14 cellular contexts compared by ENCODE assay signal in genomic region chr22:38110008-38110862, GRCh38. TPM values are rescaled to one million over a fixed set of nuclear protein-coding genes. Genes with fewer than 3 reads are reported as not detected.
DNase-seq lines count a peak whose midpoint lies in the region; ATAC-seq, FAIRE-seq and TF ChIP-seq lines count a peak whose summit lies in the region.
"Had no signal": no experiment of that assay in that cellular context is flagged by ENCODE, and none has a peak within 500 bp of the region (broad histone marks: within the 10 kb centered on the region; RNA-seq: fewer than 3 reads in every experiment).

Gene BAIAP2L2 (minus strand): TSS chr22:38110684. CDS start chr22:38110525, 159 bp downstream.

- H3K79me2 ChIP-seq in HepG2 (ENCODE audit: insufficient read depth, low read length) (peaks cover 3% of the 10 kb centered on the region), mammary epithelial cell (ENCODE audit: insufficient read depth, low read length) (no peaks in the 10 kb centered on the region)
- H3K79me2 ChIP-seq: parathyroid adenoma had no signal

- H3K4me1 Mint-ChIP-seq in activated T-helper 1 cell treated with anti-CD3 and anti-CD28 coated beads, Interleukin-12 subunit alpha, Interleukin-12 subunit beta, Interleukin-2, Interleukin-4 antibody, amounts not matched to agents 30 ng/mL and 10 ng/mL and 1 ng/mL, durations not matched to agents 14 hours and 24 hours and 36 hours (ENCODE audit: low read depth) = no peaks in the 10 kb centered on the region

- dilution Hi-C loops in mammary epithelial cell (cut with HindIII; ENCODE audit: low sequenced_read_pairs) = no loop called here

- no peaks in the 10 kb centered on the region for H3K27me3 ChIP-seq in HepG2 (ENCODE audit: control insufficient read depth in 1 of 2, insufficient read depth in 2 of 2, low read length in 2 of 2)
- no peaks in the 10 kb centered on the region for H3K27me3 ChIP-seq in mammary epithelial cell (ENCODE audit: insufficient read depth, low read length)
- H3K27me3 ChIP-seq in tibial artery = no peaks in the 10 kb centered on the region
- H3K27me3 ChIP-seq: BLaER1 treated with 17β-estradiol and CSF1 and Interleukin-3, amounts not matched to agents 10 nM and 100 nM had no signal

- H3K4me3 ChIP-seq in HepG2 (replicated peaks in 1 of 3; ENCODE audit: insufficient read depth in 1 of 3, low read depth in 2 of 3, low read length in 3 of 3) (peak within 1 kb of the TSS; percentile 59 to 76 (median 68)), mammary epithelial cell (replicated peaks in 1 of 3; ENCODE audit: insufficient read depth in 1 of 3, low read depth in 2 of 3, low read length in 3 of 3) (no peak within 1 kb of the TSS), tibial artery (no peak within 1 kb of the TSS)
- H3K4me3 ChIP-seq: BLaER1 treated with 17β-estradiol and CSF1 and Interleukin-3, amounts not matched to agents 10 nM and 100 nM had no signal

- BruUV-seq in HepG2 (replicated peaks; lab: Mats Ljungman, UMichigan) = no TSS peak
- no TSS peak for BruUV-seq in mammary epithelial cell (replicated peaks; lab: Mats Ljungman, UMichigan)

- FAIRE-seq in HepG2 (lab: Jason Lieb, UNC) = peak; percentile 87

- peaks cover 2% of the 10 kb centered on the region for H3K36me3 Mint-ChIP-seq in activated T-helper 1 cell treated with anti-CD3 and anti-CD28 coated beads, Interleukin-12 subunit alpha, Interleukin-12 subunit beta, Interleukin-2, Interleukin-4 antibody, amounts not matched to agents 30 ng/mL and 10 ng/mL and 1 ng/mL, durations not matched to agents 14 hours and 24 hours and 36 hours (ENCODE audit: low read depth)

- no peaks in the 10 kb centered on the region for H3K27me3 Mint-ChIP-seq in activated T-helper 1 cell treated with anti-CD3 and anti-CD28 coated beads, Interleukin-12 subunit alpha, Interleukin-12 subunit beta, Interleukin-2, Interleukin-4 antibody, amounts not matched to agents 30 ng/mL and 10 ng/mL and 1 ng/mL, durations not matched to agents 14 hours and 24 hours and 36 hours (ENCODE audit: insufficient read depth)

- H3K27ac ChIP-seq in HepG2 (ENCODE audit: extremely low read length, insufficient read depth, low read length) (peak within 1 kb of the TSS; percentile 58), mammary epithelial cell (ENCODE audit: insufficient read depth, low read depth, low read length) (no peak within 1 kb of the TSS), tibial artery (no peak within 1 kb of the TSS)
- H3K27ac ChIP-seq: BLaER1 treated with 17β-estradiol and CSF1 and Interleukin-3, amounts not matched to agents 10 nM and 100 nM; parathyroid adenoma had no signal

- no peaks in the 10 kb centered on the region; the same call in 1 of the 2 replicates for H4K20me1 ChIP-seq in HepG2 (ENCODE audit: insufficient read depth, low read length)
- H4K20me1 ChIP-seq in mammary epithelial cell (ENCODE audit: insufficient read depth, low read length) = no peaks in the 10 kb centered on the region
- H4K20me1 ChIP-seq: BLaER1 treated with 17β-estradiol and CSF1 and Interleukin-3, amounts not matched to agents 10 nM and 100 nM had no signal

- peak; percentile 27 for DNase-seq in Right ventricle myocardium superior
- no peak for DNase-seq in left cardiac atrium
- DNase-seq in activated T-helper 1 cell treated with anti-CD3 and anti-CD28 coated beads, Interleukin-12 subunit alpha, Interleukin-12 subunit beta, Interleukin-2, Interleukin-4 antibody, amounts not matched to agents 30 ng/mL and 10 ng/mL and 1 ng/mL, durations not matched to agents 14 hours and 24 hours and 36 hours (ENCODE audit: low spot score) = no peak
- peak; percentile 79 for DNase-seq in HepG2 (ENCODE audit: low spot score)
- DNase-seq in mammary epithelial cell = no peak
- no peak for DNase-seq in tibial artery
- DNase-seq in MV-4-11 (lab: John Stamatoyannopoulos, UW) = no peak
- DNase-seq: activated CD4-positive, alpha-beta T cell treated with anti-CD3 and anti-CD28 coated beads, Interleukin-2, amount 50 U/mL, for 1 hour; anterior cingulate cortex; NCI-H2029 treated with DMSO at 0.1 percent for 48 hours had no signal

- peaks cover 0 to 11% of the 10 kb centered on the region in 2 experiments; a peak in 1 of 5 replicates for H3K36me3 ChIP-seq in HepG2 (replicated peaks in 1 of 2; ENCODE audit: control insufficient read depth in 1 of 2, insufficient read depth in 2 of 2, low read length in 2 of 2)
- H3K36me3 ChIP-seq in mammary epithelial cell (ENCODE audit: insufficient read depth, low read length) = no peaks in the 10 kb centered on the region
- H3K36me3 ChIP-seq in tibial artery = peaks cover 0 to 22% (median 11%) of the 10 kb centered on the region in 3 donors

- H3K9me3 ChIP-seq in HepG2 (ENCODE audit: low read length) (no peaks in the 10 kb centered on the region), mammary epithelial cell (replicated peaks; ENCODE audit: insufficient read depth, low read length) (no peaks in the 10 kb centered on the region), tibial artery (no peaks in the 10 kb centered on the region)
- H3K9me3 ChIP-seq: BLaER1 treated with 17β-estradiol and CSF1 and Interleukin-3, amounts not matched to agents 10 nM and 100 nM had no signal

- CTCF ChIA-PET in HepG2 (lab: Yijun Ruan, JAX; ENCODE audit: low intra/inter-chr PET ratio, low total read pairs) (no interaction called here), mammary epithelial cell (lab: Charles Lee; ENCODE audit: low non-redundant PET) (no interaction called here)

- no peak within 1 kb of the TSS for H3K4me3 Mint-ChIP-seq in activated T-helper 1 cell treated with anti-CD3 and anti-CD28 coated beads, Interleukin-12 subunit alpha, Interleukin-12 subunit beta, Interleukin-2, Interleukin-4 antibody, amounts not matched to agents 30 ng/mL and 10 ng/mL and 1 ng/mL, durations not matched to agents 14 hours and 24 hours and 36 hours

- no peak for TF ChIP-seq RAD21 in HepG2 (CRISPR knock-in tag; IDR thresholded peaks at IDR 0.05)

- ATAC-seq in Right ventricle myocardium superior (ENCODE audit: poor library complexity) = no peak
- no peak for ATAC-seq in left cardiac atrium
- ATAC-seq in HepG2 = peak; percentile 64
- no peak for ATAC-seq in GM21723 (IDR thresholded peaks at IDR 0.05; ENCODE audit: unreplicated experiment)
- ATAC-seq: Panc1 had no signal

- no peak within 1 kb of the TSS for H2AFZ ChIP-seq in HepG2 (ENCODE audit: low read length)
- H2AFZ ChIP-seq in mammary epithelial cell (ENCODE audit: low read depth, low read length) = no peak within 1 kb of the TSS
- H2AFZ ChIP-seq: parathyroid adenoma had no signal

- peak; percentile 44 to 62; a peak in 3 of 4 replicates for TF ChIP-seq POLR2A in HepG2 (IDR thresholded peaks at IDR 0.05; ENCODE audit: insufficient read depth in 1 of 2, low read depth in 2 of 2, low read length in 2 of 2)

- intact Hi-C loops in Right ventricle myocardium superior (cut with DNase I) = loop anchor here (10.0 kb wide), 1 partner anchor 235 kb away; no protein-coding TSS in a partner anchor
- intact Hi-C loops in left cardiac atrium (cut with DNase I) = loop anchor here (10.0 kb wide), 4 partner anchors 55 to 195 kb away; partner anchors contain the start of gene MAFF (in 1 of the 2)
- intact Hi-C loops in activated T-helper 1 cell treated with anti-CD3 and anti-CD28 coated beads, Interleukin-12 subunit alpha, Interleukin-12 subunit beta, Interleukin-2, Interleukin-4 antibody, amounts not matched to agents 30 ng/mL and 10 ng/mL and 1 ng/mL, durations not matched to agents 14 hours and 24 hours and 36 hours (cut with micrococcal nuclease) = no loop called here
- intact Hi-C loops in HepG2 (cut with micrococcal nuclease; ENCODE audit: unreplicated experiment) = loop anchor here (5.0 kb wide), 2 partner anchors 92 to 152 kb away; partner anchors contain the start of gene MAFF
- intact Hi-C loops in mammary epithelial cell (cut with micrococcal nuclease) = loop anchor here (5.0 kb wide), 1 partner anchor 242 kb away; no protein-coding TSS in a partner anchor
- intact Hi-C loops in tibial artery (cut with DNase I; ENCODE audit: low total_unique reads) = loop anchor here (5.0 to 10.0 kb wide), 2 partner anchors 85 to 242 kb away; no protein-coding TSS in a partner anchor

- H3K9me3 Mint-ChIP-seq in activated T-helper 1 cell treated with anti-CD3 and anti-CD28 coated beads, Interleukin-12 subunit alpha, Interleukin-12 subunit beta, Interleukin-2, Interleukin-4 antibody, amounts not matched to agents 30 ng/mL and 10 ng/mL and 1 ng/mL, durations not matched to agents 14 hours and 24 hours and 36 hours = no peaks in the 10 kb centered on the region

- POLR2A ChIA-PET in HepG2 (lab: Yijun Ruan, JAX) = interaction anchor here (0.6 to 6.1 kb wide), 23 partner anchors 8 to 303 kb away, joined by 3 to 60 read pairs (median 4); partner anchors contain the start of genes GCAT, MAFF, PLA2G6 and SLC16A8

- H3K27ac Mint-ChIP-seq in activated T-helper 1 cell treated with anti-CD3 and anti-CD28 coated beads, Interleukin-12 subunit alpha, Interleukin-12 subunit beta, Interleukin-2, Interleukin-4 antibody, amounts not matched to agents 30 ng/mL and 10 ng/mL and 1 ng/mL, durations not matched to agents 14 hours and 24 hours and 36 hours = peak within 1 kb of the TSS; percentile 44

- H3K4me2 ChIP-seq in HepG2 (ENCODE audit: low read depth, low read length) (peak within 1 kb of the TSS; percentile 95), mammary epithelial cell (ENCODE audit: insufficient read depth, low read depth, low read length) (no peak within 1 kb of the TSS)
- H3K4me2 ChIP-seq: BLaER1 treated with 17β-estradiol and CSF1 and Interleukin-3, amounts not matched to agents 10 nM and 100 nM had no signal

- 4% methylated on average over 11 of the region's 19 CpGs for WGBS in HepG2 (ENCODE audit: low lambda C conversion rate)
- 93% methylated on average over 11 of the region's 19 CpGs for WGBS in mammary epithelial cell (ENCODE audit: low coverage, missing lambda C conversion rate)

- TF ChIP-seq CTCF in HepG2 (CRISPR knock-in tag; IDR thresholded peaks at IDR 0.05) (no peak), mammary epithelial cell (conservative IDR thresholded peaks at IDR 0.05 in 1 of 2, IDR thresholded peaks at IDR 0.05 in 1 of 2; ENCODE audit: extremely low read depth in 1 of 2, insufficient read depth in 1 of 2, low read depth in 1 of 2, low read length in 2 of 2) (no peak), tibial artery (IDR thresholded peaks at IDR 0.05) (no peak)

- peaks cover 73% of the 10 kb centered on the region for H3K4me1 ChIP-seq in HepG2 (ENCODE audit: insufficient read depth, low read length)
- H3K4me1 ChIP-seq in mammary epithelial cell (ENCODE audit: insufficient read depth, low read length) = peaks cover 7% of the 10 kb centered on the region
- peaks cover 0 to 18% (median 4%) of the 10 kb centered on the region in 4 donors for H3K4me1 ChIP-seq in tibial artery
- H3K4me1 ChIP-seq: parathyroid adenoma had no signal

- TF ChIP-seq EP300 in HepG2 (IDR thresholded peaks at IDR 0.05; ENCODE audit: low read depth in 2 of 2, low read length in 2 of 2) = no peak
- no peak for TF ChIP-seq EP300 in HepG2 (CRISPR knock-in tag; IDR thresholded peaks at IDR 0.05; ENCODE audit: borderline replicate concordance)

- H3K9ac ChIP-seq in HepG2 (ENCODE audit: insufficient read depth, low read depth, low read length) = peak within 1 kb of the TSS; percentile 59
- no peak within 1 kb of the TSS for H3K9ac ChIP-seq in mammary epithelial cell (ENCODE audit: insufficient read depth, low read length)
- H3K9ac ChIP-seq: BLaER1 treated with 17β-estradiol and CSF1 and Interleukin-3, amounts not matched to agents 10 nM and 100 nM; parathyroid adenoma had no signal

- in situ Hi-C loops in HepG2 (cut with HindIII; ENCODE audit: extremely low pct_ligation_motif_present, low pct_unique_long_range_greater_than_20kb) = loop anchor here (10.0 kb wide), 1 partner anchor 95 kb away; the partner anchor contains the start of gene MAFF
- in situ Hi-C loops in mammary epithelial cell (cut with MboI; ENCODE audit: low sequenced_read_pairs in 2 of 2) = loop anchor here (10.0 kb wide), 1 partner anchor 95 kb away; the partner anchor contains the start of gene MAFF (in 2 of the 2)

RNA-seq across cellular contexts. Expression of gene BAIAP2L2, which starts in this region (rescaled TPM):
- total RNA-seq in Right ventricle myocardium superior (0.24 TPM), left cardiac atrium (under 1 TPM; 0.63 to 0.65 TPM), HepG2 (2016; rRNA removed; fragmentation: Illumina TruSeq; extraction: Trizol) (3.0 and 4.4 TPM in 2 replicates), mammary epithelial cell (10 to 100 TPM in 1 of 2 donors, 1 to 10 TPM in 1; 2.2 to 10.1 TPM)
- 0.29 and 0.32 TPM in 2 replicates for total RNA-seq in activated T-helper 1 cell treated with anti-CD3 and anti-CD28 coated beads, Interleukin-12 subunit alpha, Interleukin-12 subunit beta, Interleukin-2, Interleukin-4 antibody, amounts not matched to agents 30 ng/mL and 10 ng/mL and 1 ng/mL, durations not matched to agents 14 hours and 24 hours and 36 hours
- 2.2 and 2.3 TPM in 2 replicates for total RNA-seq in HepG2 (2016; cell fraction: cytosol; rRNA removed; fragmentation: Illumina TruSeq; extraction: Trizol; ENCODE audit: low read depth)
- 1.8 and 4.6 TPM in 2 replicates for total RNA-seq in HepG2 (2016; cell fraction: insoluble cytoplasmic fraction; rRNA removed; fragmentation: Illumina TruSeq; extraction: Trizol)
- 2.9 and 3.5 TPM in 2 replicates for total RNA-seq in HepG2 (2016; cell fraction: membrane; rRNA removed; fragmentation: Illumina TruSeq; extraction: Trizol)
- 3.9 and 4.3 TPM in 2 replicates for total RNA-seq in HepG2 (2016; cell fraction: nucleus; rRNA removed; fragmentation: Illumina TruSeq; extraction: Trizol)
- polyA plus RNA-seq in HepG2 (2011; rRNA removed) (7.5 and 8.4 TPM in 2 replicates), mammary epithelial cell (5.4 TPM)
- 3.0 and 4.7 TPM in 2 replicates for polyA plus RNA-seq in HepG2 (2011; cell fraction: cytosol; rRNA removed)
- polyA plus RNA-seq in HepG2 (2011; cell fraction: nucleus; rRNA removed) = 77.2 and 103 TPM in 2 replicates
- polyA plus RNA-seq in HepG2 (2012) = 5.6 and 7.7 TPM in 2 replicates
- polyA plus RNA-seq in HepG2 (2016; cell fraction: cytosol; fragmentation: Illumina TruSeq; extraction: Trizol; ENCODE audit: low read depth) = 3.1 and 3.4 TPM in 2 replicates
- polyA plus RNA-seq in HepG2 (2016; cell fraction: insoluble cytoplasmic fraction; fragmentation: Illumina TruSeq; extraction: Trizol; ENCODE audit: low read depth) = 4.8 and 7.0 TPM in 2 replicates
- 4.5 TPM in 2 replicates for polyA plus RNA-seq in HepG2 (2016; cell fraction: membrane; fragmentation: Illumina TruSeq; extraction: Trizol; ENCODE audit: low read depth)
- polyA plus RNA-seq in HepG2 (2016; cell fraction: nucleus; fragmentation: Illumina TruSeq; extraction: Trizol; ENCODE audit: insufficient read depth, low read depth) = 34.3 and 34.8 TPM in 2 replicates
- 0.23 and 3.8 TPM in 2 replicates for polyA minus RNA-seq in HepG2 (2011; rRNA and poly(A)+ RNA removed; ENCODE audit: low replicate concordance)
- 3.0 and 4.1 TPM in 2 replicates for polyA minus RNA-seq in HepG2 (2011; cell fraction: cytosol; rRNA and poly(A)+ RNA removed)
- polyA minus RNA-seq in HepG2 (2011; cell fraction: nucleus; rRNA and poly(A)+ RNA removed) = 4.5 and 5.1 TPM in 2 replicates
- polyA minus RNA-seq in mammary epithelial cell = 1.1 TPM

Comparison
In these comparisons a context has a peak if more than half of its experiments do, and no peak if none do; other contexts are left out.
1. Peak in DNase-seq in Right ventricle myocardium superior; RNA of the gene not detected or under 1 TPM.
2. H3K4me3 ChIP-seq: peak in HepG2 (3 of 3); none in mammary epithelial cell (0 of 3) and tibial artery (0 of 2).